Comparison of ENCODE assay signal across 2 cellular contexts in genomic region chr5:6602441-6602840, GRCh38.
TF ChIP-seq lines count a peak whose summit lies in the region.

No MANE protein-coding gene starts in this region.

TF ChIP-seq in liver, 16 proteins besides CTCF, POLR2A, EP300 and RAD21:
- TF ChIP-seq SP1 (IDR thresholded peaks at IDR 0.05): no peak
- TF ChIP-seq FOXA2 (IDR thresholded peaks at IDR 0.05): no peak
- TF ChIP-seq MAX (IDR thresholded peaks at IDR 0.05): no peak
- TF ChIP-seq REST (IDR thresholded peaks at IDR 0.05): no peak
- no peak for TF ChIP-seq HNF4A (conservative IDR thresholded peaks at IDR 0.05)
- TF ChIP-seq RXRA (IDR thresholded peaks at IDR 0.05): no peak
- TF ChIP-seq JUND (IDR thresholded peaks at IDR 0.05): no peak
- no peak for TF ChIP-seq GABPA (IDR thresholded peaks at IDR 0.05 in 1 of 2, conservative IDR thresholded peaks at IDR 0.05 in 1 of 2)
- TF ChIP-seq EGR1 (IDR thresholded peaks at IDR 0.05; ENCODE audit: low read depth in 2 of 2): no peak
- TF ChIP-seq NR2F2 (IDR thresholded peaks at IDR 0.05): no peak
- TF ChIP-seq TAF1 (conservative IDR thresholded peaks at IDR 0.05): no peak
- no peak for TF ChIP-seq HNF4G (IDR thresholded peaks at IDR 0.05)
TF ChIP-seq in liver: peak in this region for 0.

TF ChIP-seq in HepG2, 621 proteins besides CTCF, POLR2A, EP300 and RAD21:
- TF ChIP-seq CHD4 (IDR thresholded peaks at IDR 0.05; ENCODE audit: borderline replicate concordance, low read length) (no peak), POLR2AphosphoS2 (IDR thresholded peaks at IDR 0.05; ENCODE audit: low read depth, low read length) (no peak), GFI1 (CRISPR knock-in tag; IDR thresholded peaks at IDR 0.05; ENCODE audit: borderline replicate concordance) (no peak), KAT7 (CRISPR knock-in tag; IDR thresholded peaks at IDR 0.05; ENCODE audit: borderline replicate concordance) (no peak), SUZ12 (IDR thresholded peaks at IDR 0.05; ENCODE audit: low read depth, low read length) (no peak), ZNF781 (CRISPR knock-in tag; IDR thresholded peaks at IDR 0.05; ENCODE audit: borderline replicate concordance, not compliant biosample characterization) (no peak)
